10 cellular contexts compared by ENCODE assay signal in genomic region chr7:105270117-105270516, GRCh38.
DNase-seq lines count a peak whose midpoint lies in the region; ATAC-seq and TF ChIP-seq lines count a peak whose summit lies in the region.
"Had no signal": no experiment of that assay in that cellular context is flagged by ENCODE, and none has a peak within 500 bp of the region (broad histone marks: within the 10 kb centered on the region; RNA-seq: fewer than 3 reads in every experiment).

No MANE protein-coding gene starts in this region.

- H3K36me3 ChIP-seq in OCI-LY3 (replicated peaks; ENCODE audit: low read depth, low read length) (no peaks in the 10 kb centered on the region), endocrine pancreas (ENCODE audit: control insufficient read depth, insufficient read depth, low read length) (no peaks in the 10 kb centered on the region), gastrocnemius medialis (no peaks in the 10 kb centered on the region)

- H3K4me2 ChIP-seq in OCI-LY3 (ENCODE audit: low read length), result peak overlapping the region; percentile 76; the same call in 1 of the 2 replicates

- H3K9me3 ChIP-seq in OCI-LY3 (ENCODE audit: insufficient read depth, low read length), result no peaks in the 10 kb centered on the region
- H3K9me3 ChIP-seq in endocrine pancreas (ENCODE audit: control insufficient read depth, low read length), result no peaks in the 10 kb centered on the region
- no peaks in the 10 kb centered on the region for H3K9me3 ChIP-seq in gastrocnemius medialis

- ATAC-seq in activated T-cell treated with anti-CD3 and anti-CD28 coated beads, Interleukin-2, amount 50 U/mL, for 72 hours (replicated peaks in 1 of 2), result no peak
- ATAC-seq in gastrocnemius medialis, result no peak
- ATAC-seq: activated CD4-positive, CD25-positive, alpha-beta regulatory T cell treated with anti-CD3 and anti-CD28 coated beads, Interleukin-2, amount 50 U/mL, for 24 hours had no signal

- in situ Hi-C loops in gastrocnemius medialis (cut with MboI; ENCODE audit: low sequenced_read_pairs in 4 of 4), result no loop called here

- H3K4me3 ChIP-seq in OCI-LY3 (ENCODE audit: low read length), result no peak overlapping the region
- H3K4me3 ChIP-seq in endocrine pancreas (ENCODE audit: control insufficient read depth, insufficient read depth, low read length), result peak overlapping the region; percentile 95
- peak overlapping the region in 2 of 4 donors; percentile 55 to 59 for H3K4me3 ChIP-seq in gastrocnemius medialis
- H3K4me3 ChIP-seq in foreskin fibroblast (ENCODE audit: low read depth in 1 of 2, low read length in 2 of 2), result no peak overlapping the region

- H3K27ac Mint-ChIP-seq in activated T-cell treated with anti-CD3 and anti-CD28 coated beads, Interleukin-2, amount 50 U/mL, for 72 hours, result no peak overlapping the region

- H3K4me1 ChIP-seq in OCI-LY3 (ENCODE audit: low read length), result peaks cover 22% of the 10 kb centered on the region
- peaks cover 16% of the 10 kb centered on the region for H3K4me1 ChIP-seq in endocrine pancreas (ENCODE audit: control insufficient read depth, insufficient read depth, low read length)
- H3K4me1 ChIP-seq in gastrocnemius medialis, result peaks cover 19 to 37% of the 10 kb centered on the region in 2 donors

- peak in 1 of 2 donors; percentile 4 for DNase-seq in activated T-cell treated with anti-CD3 and anti-CD28 coated beads, Interleukin-2, amount 50 U/mL, for 72 hours
- DNase-seq in activated T-cell treated with anti-CD3 and anti-CD28 coated beads for 4 hours (no peak), gastrocnemius medialis (peak in 1 of 2 donors; percentile 26), midbrain (lab: John Stamatoyannopoulos, UW) (no peak), foreskin fibroblast (no peak), CD1c-positive myeloid dendritic cell (ENCODE audit: extremely low spot score) (no peak)
- DNase-seq: activated effector memory CD4-positive, alpha-beta T cell treated with anti-CD3 and anti-CD28 coated beads, Interleukin-2, amount 50 U/mL, for 16 hours had no signal

- H3K27ac ChIP-seq in OCI-LY3 (ENCODE audit: low read length) (no peak overlapping the region), gastrocnemius medialis (peak overlapping the region; percentile 81 to 87 (median 84))

- H4K20me1 ChIP-seq in OCI-LY3 (ENCODE audit: insufficient read depth, low read length), result no peaks in the 10 kb centered on the region

- no peak overlapping the region for H2AFZ ChIP-seq in OCI-LY3 (ENCODE audit: low read depth, low read length)

- peak overlapping the region; percentile 16 to 97 for H3K4me3 Mint-ChIP-seq in activated T-cell treated with anti-CD3 and anti-CD28 coated beads, Interleukin-2, amount 50 U/mL, for 72 hours

- H3K27me3 ChIP-seq in OCI-LY3 (ENCODE audit: low read depth, low read length) (no peaks in the 10 kb centered on the region), endocrine pancreas (ENCODE audit: control insufficient read depth, insufficient read depth, low read length) (no peaks in the 10 kb centered on the region), gastrocnemius medialis (no peaks in the 10 kb centered on the region)

- H3K9ac ChIP-seq in OCI-LY3 (ENCODE audit: low read length), result no peak overlapping the region
- no peak overlapping the region for H3K9ac ChIP-seq in endocrine pancreas (ENCODE audit: control insufficient read depth, insufficient read depth, low read length)

- no peaks in the 10 kb centered on the region for H3K36me3 Mint-ChIP-seq in activated T-cell treated with anti-CD3 and anti-CD28 coated beads, Interleukin-2, amount 50 U/mL, for 72 hours (ENCODE audit: insufficient read depth in 2 of 2)

- peaks cover 61% of the 10 kb centered on the region for H3K4me1 Mint-ChIP-seq in activated T-cell treated with anti-CD3 and anti-CD28 coated beads, Interleukin-2, amount 50 U/mL, for 72 hours (ENCODE audit: low read depth)

- TF ChIP-seq CTCF in OCI-LY3 (IDR thresholded peaks at IDR 0.05; ENCODE audit: low read depth, low read length) (no peak), gastrocnemius medialis (IDR thresholded peaks at IDR 0.05 in 4 of 5, conservative IDR thresholded peaks at IDR 0.05 in 1 of 5) (no peak), foreskin fibroblast (IDR thresholded peaks at IDR 0.05; ENCODE audit: low read depth, low read length) (no peak)

- H3K79me2 ChIP-seq in OCI-LY3 (ENCODE audit: low read length), result peaks cover 28% of the 10 kb centered on the region

- TF ChIP-seq POLR2A in gastrocnemius medialis (IDR thresholded peaks at IDR 0.05), result no peak

- H3K9me3 Mint-ChIP-seq in activated T-cell treated with anti-CD3 and anti-CD28 coated beads, Interleukin-2, amount 50 U/mL, for 72 hours, result no peaks in the 10 kb centered on the region

- intact Hi-C loops in gastrocnemius medialis (cut with DNase I; ENCODE audit: low total_unique reads), result no loop called here

- H3K27me3 Mint-ChIP-seq in activated T-cell treated with anti-CD3 and anti-CD28 coated beads, Interleukin-2, amount 50 U/mL, for 72 hours (ENCODE audit: low read depth), result no peaks in the 10 kb centered on the region
